ENCODE assay signal across 13 cellular contexts in the genomic region with DNA sequence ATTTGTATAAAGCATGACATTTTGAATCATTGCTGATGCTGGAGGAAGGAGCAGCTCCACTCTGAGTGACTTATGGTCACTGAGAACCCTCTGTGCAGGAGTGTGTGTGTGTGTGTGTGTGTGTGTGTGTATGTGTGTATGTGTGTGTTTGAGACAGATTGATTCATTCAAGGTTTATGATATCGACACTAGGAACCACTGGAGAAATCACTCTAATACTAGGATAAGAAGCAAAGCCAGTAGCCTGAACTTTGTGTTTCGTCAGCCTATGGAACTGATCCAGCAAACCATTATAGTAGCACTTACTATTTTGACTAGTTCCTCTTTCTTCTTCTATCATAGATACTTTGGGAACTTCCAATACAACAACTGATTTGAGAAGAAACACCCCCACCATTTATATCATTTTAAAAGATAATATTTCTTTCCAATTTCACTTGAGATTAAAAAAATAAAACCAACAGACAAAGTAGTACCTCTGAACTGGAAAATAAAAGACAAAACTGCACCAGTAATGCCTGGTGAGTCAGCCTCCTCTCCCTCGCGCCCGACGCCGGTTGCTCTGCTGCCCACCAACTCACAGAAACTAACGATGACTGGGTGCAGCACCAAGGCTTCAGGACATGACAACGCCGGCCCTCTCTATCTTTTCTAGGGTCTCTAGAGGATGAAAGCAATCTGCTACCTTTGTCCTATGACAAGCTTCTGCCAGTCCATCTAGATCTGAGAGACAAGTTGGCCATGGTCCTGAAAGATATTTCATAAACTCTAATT. TPM values are rescaled to one million over a fixed set of nuclear protein-coding genes. Genes with fewer than 3 reads are reported as not detected.
DNase-seq lines count a peak whose midpoint lies in the region; ATAC-seq, FAIRE-seq and TF ChIP-seq lines count a peak whose summit lies in the region.
"Had no signal": no experiment of that assay in that cellular context is flagged by ENCODE, and none has a peak within 500 bp of the region (broad histone marks: within the 10 kb centered on the region; RNA-seq: fewer than 3 reads in every experiment).

No MANE protein-coding gene starts in this region.

- peak overlapping the region; percentile 71 for H3K4me3 Mint-ChIP-seq in T-helper 17 cell
- peak overlapping the region; percentile 47 for H3K4me3 Mint-ChIP-seq in activated naive CD4-positive, alpha-beta T cell treated with anti-CD3 and anti-CD28 coated beads for 36 hours

- peak; percentile 89 for FAIRE-seq in GM18507 (lab: Jason Lieb, UNC)

- no peak overlapping the region for H3K4me3 ChIP-seq in tibial artery
- H3K4me3 ChIP-seq: breast epithelium, heart left ventricle had no signal

- intact Hi-C loops in activated naive CD4-positive, alpha-beta T cell treated with anti-CD3 and anti-CD28 coated beads for 36 hours (cut with micrococcal nuclease), result loop anchor here (2.0 to 10.0 kb wide), 3 partner anchors 39 to 701 kb away; partner anchors contain the start of genes ITLN2 and TAGLN2
- intact Hi-C loops in tibial artery (cut with DNase I; ENCODE audit: low total_unique reads), result no loop called here

- CTCF ChIA-PET in activated naive CD4-positive, alpha-beta T cell treated with anti-CD3 and anti-CD28 coated beads for 36 hours (lab: Charles Lee), result interaction anchor here (0.6 to 1.7 kb wide), 3 partner anchors 39 to 204 kb away, joined by 3 to 4 read pairs (median 4); no protein-coding TSS in a partner anchor

- H3K9me3 Mint-ChIP-seq in activated naive CD4-positive, alpha-beta T cell treated with anti-CD3 and anti-CD28 coated beads for 36 hours, result no peaks in the 10 kb centered on the region

- no peaks in the 10 kb centered on the region for H3K27me3 Mint-ChIP-seq in T-helper 17 cell
- H3K27me3 Mint-ChIP-seq in activated naive CD4-positive, alpha-beta T cell treated with anti-CD3 and anti-CD28 coated beads for 36 hours (ENCODE audit: low read depth), result no peaks in the 10 kb centered on the region

- no peak for TF ChIP-seq CTCF in tibial artery (IDR thresholded peaks at IDR 0.05)

- no peaks in the 10 kb centered on the region for H3K27me3 ChIP-seq in tibial artery
- H3K27me3 ChIP-seq: breast epithelium, neutrophil had no signal

- ATAC-seq in T-helper 17 cell, result no peak
- ATAC-seq: heart left ventricle had no signal

- peak overlapping the region; percentile 99 for H3K27ac Mint-ChIP-seq in T-helper 17 cell
- peak overlapping the region; percentile 96 for H3K27ac Mint-ChIP-seq in activated naive CD4-positive, alpha-beta T cell treated with anti-CD3 and anti-CD28 coated beads for 36 hours

- peaks cover 15% of the 10 kb centered on the region for H3K36me3 Mint-ChIP-seq in T-helper 17 cell (ENCODE audit: low read depth)
- H3K36me3 Mint-ChIP-seq in activated naive CD4-positive, alpha-beta T cell treated with anti-CD3 and anti-CD28 coated beads for 36 hours (ENCODE audit: low read depth), result peaks cover 80% of the 10 kb centered on the region

- H3K36me3 ChIP-seq in tibial artery, result no peaks in the 10 kb centered on the region
- H3K36me3 ChIP-seq: breast epithelium, heart left ventricle, neutrophil had no signal

- H3K4me1 Mint-ChIP-seq in T-helper 17 cell, result peaks cover 78% of the 10 kb centered on the region
- peaks cover 97% of the 10 kb centered on the region for H3K4me1 Mint-ChIP-seq in activated naive CD4-positive, alpha-beta T cell treated with anti-CD3 and anti-CD28 coated beads for 36 hours (ENCODE audit: low read depth)

- H3K4me1 ChIP-seq in tibial artery, result no peaks in the 10 kb centered on the region
- H3K4me1 ChIP-seq: breast epithelium had no signal

- H3K27ac ChIP-seq in tibial artery (no peak overlapping the region), caudate nucleus (ENCODE audit: low read depth, low read length) (no peak overlapping the region)
- H3K27ac ChIP-seq: breast epithelium, neutrophil had no signal

- no peak for DNase-seq in GM18507 (ENCODE audit: extremely low spot score, insufficient read length, low read depth)
- DNase-seq in T-helper 17 cell, result peak in 1 of 3 donors; percentile 38
- peak; percentile 79 for DNase-seq in activated naive CD4-positive, alpha-beta T cell treated with anti-CD3 and anti-CD28 coated beads for 36 hours
- peak; percentile 78 for DNase-seq in stimulated activated CD4-positive, alpha-beta T cell treated with anti-CD3 and anti-CD28 coated beads, Interleukin-4, amount 100 ng/mL, for 24 hours
- DNase-seq in tibial artery, result no peak
- DNase-seq in mucosa of gallbladder (ENCODE audit: low spot score), result no peak
- DNase-seq in caudate nucleus (lab: John Stamatoyannopoulos, UW), result no peak
- no peak for DNase-seq in epidermal melanocyte (ENCODE audit: insufficient read length, low spot score)
- DNase-seq: DMS 273 treated with DMSO at 0.1 percent for 48 hours, heart left ventricle, NCI-H146 had no signal

- no peaks in the 10 kb centered on the region for H3K9me3 ChIP-seq in T-helper 17 cell (ENCODE audit: control insufficient read depth, low read length, poor library complexity, severe bottlenecking)
- H3K9me3 ChIP-seq in tibial artery, result no peaks in the 10 kb centered on the region
- H3K9me3 ChIP-seq: breast epithelium, heart left ventricle, neutrophil had no signal

RNA-seq across cellular contexts. Expression of gene SLAMF1, which starts 20.9 kb away (rescaled TPM):
- total RNA-seq in T-helper 17 cell (10 to 100 TPM; 67.8 to 70.6 TPM), mucosa of gallbladder (2.8 TPM)
- 100 to 1,000 TPM; 101 to 112 TPM for total RNA-seq in activated naive CD4-positive, alpha-beta T cell treated with anti-CD3 and anti-CD28 coated beads for 36 hours

RNA-seq across cellular contexts. Expression of gene CD84, which starts 46.6 kb away (rescaled TPM):
- total RNA-seq in T-helper 17 cell (10 to 100 TPM; 66.2 to 71.6 TPM), mucosa of gallbladder (11.9 TPM)
- total RNA-seq in activated naive CD4-positive, alpha-beta T cell treated with anti-CD3 and anti-CD28 coated beads for 36 hours, result 1 to 10 TPM; 8.6 to 9.2 TPM

Comparison
In these comparisons a context has a peak if more than half of its experiments do, and no peak if none do; other contexts are left out.
1. DNase-seq: peak in activated naive CD4-positive, alpha-beta T cell treated with anti-CD3 and anti-CD28 coated beads for 36 hours (single experiment) and stimulated activated CD4-positive, alpha-beta T cell treated with anti-CD3 and anti-CD28 coated beads, Interleukin-4, amount 100 ng/mL, for 24 hours (single experiment); none in GM18507 (single experiment), tibial artery (0 of 2), mucosa of gallbladder (single experiment), caudate nucleus (0 of 61) and epidermal melanocyte (single experiment).
2. RNA of gene SLAMF1, which starts 20.9 kb away (total RNA-seq): 101 to 112 TPM in activated naive CD4-positive, alpha-beta T cell treated with anti-CD3 and anti-CD28 coated beads for 36 hours and 67.8 to 70.6 TPM in T-helper 17 cell; 2.8 TPM in mucosa of gallbladder (single experiment); every median in the first group is over 10 times any median in the second.